1 cellular context compared by ENCODE assay signal in the genomic region with DNA sequence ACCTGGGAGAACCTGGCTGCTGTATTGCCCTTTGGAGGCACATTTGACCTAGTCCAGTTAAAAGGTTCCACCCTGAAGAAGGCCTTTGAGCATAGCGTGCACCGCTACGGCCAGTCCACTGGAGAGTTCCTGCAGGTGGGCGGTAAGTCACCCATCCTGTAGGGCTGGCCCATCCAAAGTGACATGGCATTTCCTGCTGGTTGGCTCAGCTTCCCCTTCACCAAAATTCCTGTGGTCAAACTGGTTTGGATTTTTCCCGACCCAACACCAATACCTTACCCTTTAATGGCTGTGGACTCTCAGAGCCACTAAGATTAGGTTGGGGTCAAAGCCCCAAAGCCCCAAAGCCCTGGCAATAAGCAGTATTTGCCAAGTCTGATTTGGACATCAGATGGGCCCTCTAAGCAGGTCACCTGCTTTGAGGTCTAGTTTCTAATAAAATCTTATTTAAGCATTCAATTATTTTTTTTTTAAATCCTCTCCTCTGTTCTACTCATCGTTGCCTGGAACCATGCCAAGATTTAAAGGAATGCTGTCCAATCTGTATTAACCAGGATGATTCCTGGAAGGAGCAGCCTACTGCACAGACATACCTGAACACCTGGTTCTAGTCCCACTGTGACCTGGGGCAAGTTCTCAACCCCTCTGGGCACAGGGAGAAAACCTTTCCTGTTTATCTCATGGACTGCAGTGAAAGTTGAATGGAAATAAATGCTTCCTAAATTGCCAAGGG.
TF ChIP-seq lines count a peak whose summit lies in the region.

No MANE protein-coding gene starts in this region.

TF ChIP-seq in SK-N-SH treated with all-trans-retinoic acid at 6 μM for 48 hours, 23 proteins besides CTCF, POLR2A, EP300 and RAD21 (continued from another document):
- TF ChIP-seq ZNF565 (CRISPR knock-in tag; conservative IDR thresholded peaks at IDR 0.05; ENCODE audit: low read depth) (no peak), ZNF8 (CRISPR knock-in tag; IDR thresholded peaks at IDR 0.05) (no peak), ISL1 (CRISPR knock-in tag; IDR thresholded peaks at IDR 0.05) (no peak), PPARA (CRISPR knock-in tag; IDR thresholded peaks at IDR 0.05; ENCODE audit: borderline replicate concordance) (no peak), RARB (CRISPR knock-in tag; IDR thresholded peaks at IDR 0.05) (no peak)
